ENCODE assay signal across 17 cellular contexts in genomic region chr1:116942344-116942743, GRCh38. TPM values are rescaled to one million over a fixed set of nuclear protein-coding genes. Genes with fewer than 3 reads are reported as not detected.
DNase-seq lines count a peak whose midpoint lies in the region; ATAC-seq and TF ChIP-seq lines count a peak whose summit lies in the region.
"Had no signal": no experiment of that assay in that cellular context is flagged by ENCODE, and none has a peak within 500 bp of the region (broad histone marks: within the 10 kb centered on the region; RNA-seq: fewer than 3 reads in every experiment).

No MANE protein-coding gene starts in this region.

- no peaks in the 10 kb centered on the region for H3K4me1 ChIP-seq in spleen

- ATAC-seq in CD4-positive, alpha-beta T cell (ENCODE audit: poor library complexity), result peak; percentile 90
- peak; percentile 95 for ATAC-seq in T-helper 17 cell
- ATAC-seq: K562 had no signal

- H3K4me1 Mint-ChIP-seq in activated CD4-positive, alpha-beta T cell treated with anti-CD3 and anti-CD28 coated beads, Interleukin-2, amount 10 ng/mL, durations not matched to agents 7 days and 5 days, result peaks cover 36% of the 10 kb centered on the region
- H3K4me1 Mint-ChIP-seq in CD4-positive, alpha-beta T cell (ENCODE audit: low read depth), result peaks cover 28% of the 10 kb centered on the region
- H3K4me1 Mint-ChIP-seq in T-helper 17 cell, result peaks cover 21% of the 10 kb centered on the region
- H3K4me1 Mint-ChIP-seq in progenitor cell of endocrine pancreas (ENCODE audit: low read depth), result peaks cover 11% of the 10 kb centered on the region

- TF ChIP-seq CTCF in CD4-positive, alpha-beta T cell (IDR thresholded peaks at IDR 0.05), result no peak
- TF ChIP-seq CTCF in spleen (IDR thresholded peaks at IDR 0.05 in 8 of 11, conservative IDR thresholded peaks at IDR 0.05 in 3 of 11) (no peak), progenitor cell of endocrine pancreas (IDR thresholded peaks at IDR 0.05; ENCODE audit: unreplicated experiment) (no peak)

- H3K4me3 Mint-ChIP-seq in activated CD4-positive, alpha-beta T cell treated with anti-CD3 and anti-CD28 coated beads, Interleukin-2, amount 10 ng/mL, durations not matched to agents 7 days and 5 days, result no peak overlapping the region
- no peak overlapping the region for H3K4me3 Mint-ChIP-seq in CD4-positive, alpha-beta T cell
- no peak overlapping the region for H3K4me3 Mint-ChIP-seq in T-helper 17 cell
- H3K4me3 Mint-ChIP-seq in progenitor cell of endocrine pancreas (ENCODE audit: low read depth), result no peak overlapping the region
- H3K4me3 Mint-ChIP-seq: HFFc6 had no signal

- no peaks in the 10 kb centered on the region for H3K9me3 Mint-ChIP-seq in activated CD4-positive, alpha-beta T cell treated with anti-CD3 and anti-CD28 coated beads, Interleukin-2, amount 10 ng/mL, durations not matched to agents 7 days and 5 days
- no peaks in the 10 kb centered on the region for H3K9me3 Mint-ChIP-seq in CD4-positive, alpha-beta T cell
- H3K9me3 Mint-ChIP-seq in progenitor cell of endocrine pancreas (ENCODE audit: low read depth), result no peaks in the 10 kb centered on the region
- H3K9me3 Mint-ChIP-seq: HFFc6 had no signal

- no peak overlapping the region for H3K27ac Mint-ChIP-seq in activated CD4-positive, alpha-beta T cell treated with anti-CD3 and anti-CD28 coated beads, Interleukin-2, amount 10 ng/mL, durations not matched to agents 7 days and 5 days
- H3K27ac Mint-ChIP-seq in CD4-positive, alpha-beta T cell, result peak overlapping the region; percentile 10
- H3K27ac Mint-ChIP-seq in T-helper 17 cell, result peak overlapping the region; percentile 78
- H3K27ac Mint-ChIP-seq in progenitor cell of endocrine pancreas, result no peak overlapping the region
- H3K27ac Mint-ChIP-seq: HFFc6 had no signal

- H3K27me3 ChIP-seq in CD4-positive, alpha-beta T cell (ENCODE audit: control insufficient read depth, insufficient read depth, low read length), result no peaks in the 10 kb centered on the region
- no peaks in the 10 kb centered on the region for H3K27me3 ChIP-seq in spleen (replicated peaks in 1 of 7)

- CTCF ChIA-PET in activated CD4-positive, alpha-beta T cell treated with anti-CD3 and anti-CD28 coated beads, Interleukin-2, amount 10 ng/mL, durations not matched to agents 7 days and 5 days (lab: Charles Lee), result interaction anchor here (0.8 to 1.7 kb wide), 3 partner anchors 10 to 49 kb away, joined by 3 to 5 read pairs (median 3); no protein-coding TSS in a partner anchor
- CTCF ChIA-PET in CD4-positive, alpha-beta T cell (lab: Charles Lee), result no interaction called here

- WGBS in spleen, 5 donors, result 63 to 95% (median 90%) methylated on average over 1 of the region's 1 CpG

- POLR2A ChIA-PET in activated CD4-positive, alpha-beta T cell treated with anti-CD3 and anti-CD28 coated beads, Interleukin-2, amount 10 ng/mL, durations not matched to agents 7 days and 5 days (lab: Charles Lee), result no interaction called here
- POLR2A ChIA-PET in CD4-positive, alpha-beta T cell (lab: Charles Lee), result interaction anchor here (0.6 kb wide), 1 partner anchor 9 kb away, joined by 3 read pairs; no protein-coding TSS in a partner anchor

- no peak for TF ChIP-seq POLR2A in spleen (IDR thresholded peaks at IDR 0.05)

- no peaks in the 10 kb centered on the region for H3K36me3 Mint-ChIP-seq in activated CD4-positive, alpha-beta T cell treated with anti-CD3 and anti-CD28 coated beads, Interleukin-2, amount 10 ng/mL, durations not matched to agents 7 days and 5 days (ENCODE audit: low read depth)
- H3K36me3 Mint-ChIP-seq in CD4-positive, alpha-beta T cell (ENCODE audit: low read depth), result no peaks in the 10 kb centered on the region
- H3K36me3 Mint-ChIP-seq in T-helper 17 cell (ENCODE audit: low read depth) (no peaks in the 10 kb centered on the region), progenitor cell of endocrine pancreas (ENCODE audit: insufficient read depth) (peaks cover 20% of the 10 kb centered on the region)

- DNase-seq in activated CD4-positive, alpha-beta T cell treated with anti-CD3 and anti-CD28 coated beads, Interleukin-2, amount 10 ng/mL, durations not matched to agents 7 days and 5 days, result peak; percentile 28
- DNase-seq in activated CD4-positive, alpha-beta T cell treated with anti-CD3 and anti-CD28 coated beads for 4 hours, result no peak
- no peak for DNase-seq in CD4-positive, alpha-beta T cell
- no peak for DNase-seq in T-helper 17 cell
- peak; percentile 29 for DNase-seq in islet precursor cell
- DNase-seq in spleen, result no peak
- DNase-seq in progenitor cell of endocrine pancreas (ENCODE audit: low spot score, unreplicated experiment), result no peak
- no peak for DNase-seq in AML-193 (lab: John Stamatoyannopoulos, UW)
- DNase-seq: HFFc6, NCI-H1436 treated with DMSO at 0.1 percent for 48 hours, NCI-H2081, NCI-H2227 treated with DMSO at 0.1 percent for 48 hours, NCI-H524 treated with DMSO at 0.1 percent for 48 hours, OCI-M1, RPMI8226 had no signal

- H3K4me3 ChIP-seq in spleen, result no peak overlapping the region
- H3K4me3 ChIP-seq: K562 had no signal

- H3K9me3 ChIP-seq in CD4-positive, alpha-beta T cell (ENCODE audit: control insufficient read depth, low read length), result no peaks in the 10 kb centered on the region
- H3K9me3 ChIP-seq in T-helper 17 cell (ENCODE audit: control insufficient read depth, low read length, poor library complexity, severe bottlenecking) (no peaks in the 10 kb centered on the region), spleen (no peaks in the 10 kb centered on the region)

- H3K27ac ChIP-seq in CD4-positive, alpha-beta T cell (ENCODE audit: low read depth, low read length), result no peak overlapping the region
- H3K27ac ChIP-seq in spleen, result no peak overlapping the region
- H3K27ac ChIP-seq: HL-60 had no signal

- H3K36me3 ChIP-seq in spleen, result no peaks in the 10 kb centered on the region

- intact Hi-C loops in CD4-positive, alpha-beta T cell (cut with DNase I, micrococcal nuclease), result no loop called here
- intact Hi-C loops in spleen (cut with DNase I; ENCODE audit: low total_unique reads), result no loop called here

- no peaks in the 10 kb centered on the region for H3K27me3 Mint-ChIP-seq in activated CD4-positive, alpha-beta T cell treated with anti-CD3 and anti-CD28 coated beads, Interleukin-2, amount 10 ng/mL, durations not matched to agents 7 days and 5 days
- no peaks in the 10 kb centered on the region for H3K27me3 Mint-ChIP-seq in CD4-positive, alpha-beta T cell
- H3K27me3 Mint-ChIP-seq in T-helper 17 cell, result no peaks in the 10 kb centered on the region
- no peaks in the 10 kb centered on the region for H3K27me3 Mint-ChIP-seq in progenitor cell of endocrine pancreas

RNA-seq across cellular contexts. Expression of gene PTGFRN, which starts 32.6 kb away (rescaled TPM):
- 1 to 10 TPM in 1 of 2 experiments, under 1 TPM in 1; 0.79 to 1.3 TPM for total RNA-seq in activated CD4-positive, alpha-beta T cell treated with anti-CD3 and anti-CD28 coated beads, Interleukin-2, amount 10 ng/mL, durations not matched to agents 7 days and 5 days
- under 1 TPM; 0.38 to 0.45 TPM for total RNA-seq in CD4-positive, alpha-beta T cell
- total RNA-seq in T-helper 17 cell (1 to 10 TPM in 1 of 2 donors, under 1 TPM in 1; 0.94 to 1.3 TPM), spleen (10 to 100 TPM in 5 of 7 donors, 1 to 10 TPM in 2; 5.3 to 17.4 (median 11.9) TPM), progenitor cell of endocrine pancreas (42.9 and 49.0 TPM in 2 replicates)
- 1 to 10 TPM; 1.7 to 3.3 (median 2.4) TPM for polyA plus RNA-seq in spleen

RNA-seq across cellular contexts. Expression of gene CD101, which starts 59.2 kb away (rescaled TPM):
- 1 to 10 TPM; 3.4 to 4.2 TPM for total RNA-seq in activated CD4-positive, alpha-beta T cell treated with anti-CD3 and anti-CD28 coated beads, Interleukin-2, amount 10 ng/mL, durations not matched to agents 7 days and 5 days
- 1 to 10 TPM; 2.1 to 2.2 TPM for total RNA-seq in CD4-positive, alpha-beta T cell
- total RNA-seq in T-helper 17 cell, result 1 to 10 TPM; 1.9 to 5.7 TPM
- 10 to 100 TPM in 2 of 7 donors, 1 to 10 TPM in 5; 3.7 to 15.9 (median 9.3) TPM for total RNA-seq in spleen
- polyA plus RNA-seq in spleen, result 1 to 10 TPM; 1.0 to 7.6 (median 1.9) TPM
- 2.8 and 3.3 TPM in 2 replicates for total RNA-seq in progenitor cell of endocrine pancreas
- total RNA-seq: HFFc6 had no signal

Comparison
In these comparisons a context has a peak if more than half of its experiments do, and no peak if none do; other contexts are left out.
1. DNase-seq: peak in activated CD4-positive, alpha-beta T cell treated with anti-CD3 and anti-CD28 coated beads, Interleukin-2, amount 10 ng/mL, durations not matched to agents 7 days and 5 days (single experiment) and islet precursor cell (single experiment); none in activated CD4-positive, alpha-beta T cell treated with anti-CD3 and anti-CD28 coated beads for 4 hours (0 of 2), CD4-positive, alpha-beta T cell (0 of 10), T-helper 17 cell (0 of 3), spleen (single experiment), progenitor cell of endocrine pancreas (single experiment) and AML-193 (0 of 2).
2. H3K27ac Mint-ChIP-seq: peak in CD4-positive, alpha-beta T cell (single experiment) and T-helper 17 cell (single experiment); none in activated CD4-positive, alpha-beta T cell treated with anti-CD3 and anti-CD28 coated beads, Interleukin-2, amount 10 ng/mL, durations not matched to agents 7 days and 5 days (single experiment) and progenitor cell of endocrine pancreas (single experiment).